Comparison of ENCODE assay signal across 16 cellular contexts in genomic region chr3:152360966-152361365, GRCh38.
A peak's percentile ranks its signal among the peaks of the same experiment; 100 is the strongest.
DNase-seq lines count a peak whose midpoint lies in the region; ATAC-seq and TF ChIP-seq lines count a peak whose summit lies in the region.
"Had no signal": no experiment of that assay in that cellular context is flagged by ENCODE, and none has a peak within 500 bp of the region (broad histone marks: within the 10 kb centered on the region; RNA-seq: fewer than 3 reads in every experiment).

No MANE protein-coding gene starts in this region.

- no peaks in the 10 kb centered on the region for H3K27me3 Mint-ChIP-seq in activated CD4-positive, alpha-beta T cell treated with anti-CD3 and anti-CD28 coated beads for 36 hours
- H3K27me3 Mint-ChIP-seq in HFFc6 (ENCODE audit: insufficient read depth) (peaks cover 1% of the 10 kb centered on the region; the same call in 1 of the 2 replicates), osteocyte (ENCODE audit: unreplicated experiment) (no peaks in the 10 kb centered on the region)
- H3K27me3 Mint-ChIP-seq in central memory CD8-positive, alpha-beta T cell = no peaks in the 10 kb centered on the region

- no peak for DNase-seq in activated CD4-positive, alpha-beta T cell treated with anti-CD3 and anti-CD28 coated beads for 36 hours
- no peak for DNase-seq in activated CD4-positive, alpha-beta T cell treated with anti-CD3 and anti-CD28 coated beads, Interleukin-2, amount 50 U/mL, for 4 hours
- no peak for DNase-seq in HFFc6
- no peak for DNase-seq in central memory CD8-positive, alpha-beta T cell (ENCODE audit: low spot score in 2 of 2)
- no peak for DNase-seq in osteocyte (ENCODE audit: extremely low spot score, unreplicated experiment)
- DNase-seq in HCEC 1CT = no peak
- no peak for DNase-seq in retina
- DNase-seq: activated gamma-delta T cell, cerebellar nuclear complex, DMS 273 treated with DMSO at 0.1 percent for 48 hours, NCI-H1092 treated with DMSO at 0.1 percent for 48 hours, NCI-H2081, SJCRH30, uterus had no signal

- H3K4me3 Mint-ChIP-seq in activated CD4-positive, alpha-beta T cell treated with anti-CD3 and anti-CD28 coated beads for 36 hours = no peak overlapping the region
- H3K4me3 Mint-ChIP-seq in HFFc6 (no peak overlapping the region), osteocyte (ENCODE audit: unreplicated experiment) (no peak overlapping the region)
- H3K4me3 Mint-ChIP-seq in central memory CD8-positive, alpha-beta T cell = peak overlapping the region; percentile 6

- peaks cover 48% of the 10 kb centered on the region for H3K36me3 Mint-ChIP-seq in activated CD4-positive, alpha-beta T cell treated with anti-CD3 and anti-CD28 coated beads for 36 hours (ENCODE audit: low read depth)
- H3K36me3 Mint-ChIP-seq in HFFc6 (ENCODE audit: low read depth) (peaks cover 43% of the 10 kb centered on the region), osteocyte (ENCODE audit: unreplicated experiment) (peaks cover 3% of the 10 kb centered on the region)
- peaks cover 20% of the 10 kb centered on the region for H3K36me3 Mint-ChIP-seq in central memory CD8-positive, alpha-beta T cell (ENCODE audit: insufficient read depth)

- CTCF ChIA-PET in activated CD4-positive, alpha-beta T cell treated with anti-CD3 and anti-CD28 coated beads for 36 hours (lab: Charles Lee) = interaction anchor here (1.3 kb wide), 1 partner anchor 9 kb away, joined by 4 read pairs; no protein-coding TSS in a partner anchor

- TF ChIP-seq CTCF in HFFc6 (IDR thresholded peaks at IDR 0.05) (no peak), osteocyte (IDR thresholded peaks at IDR 0.05) (no peak)

- H3K4me1 Mint-ChIP-seq in activated CD4-positive, alpha-beta T cell treated with anti-CD3 and anti-CD28 coated beads for 36 hours = peaks cover 76% of the 10 kb centered on the region
- H3K4me1 Mint-ChIP-seq in HFFc6 (ENCODE audit: low read depth) (peaks cover 96% of the 10 kb centered on the region), osteocyte (ENCODE audit: unreplicated experiment) (peaks cover 62% of the 10 kb centered on the region)
- peaks cover 64% of the 10 kb centered on the region for H3K4me1 Mint-ChIP-seq in central memory CD8-positive, alpha-beta T cell

- POLR2A ChIA-PET in activated CD4-positive, alpha-beta T cell treated with anti-CD3 and anti-CD28 coated beads for 36 hours (lab: Charles Lee) = no interaction called here

- H3K27ac Mint-ChIP-seq in activated CD4-positive, alpha-beta T cell treated with anti-CD3 and anti-CD28 coated beads for 36 hours = peak overlapping the region; percentile 45
- H3K27ac Mint-ChIP-seq in HFFc6 = peak overlapping the region; percentile 44
- peak overlapping the region; percentile 64 for H3K27ac Mint-ChIP-seq in central memory CD8-positive, alpha-beta T cell (ENCODE audit: low read depth)
- H3K27ac Mint-ChIP-seq in osteocyte (ENCODE audit: unreplicated experiment) = peak overlapping the region; percentile 9

- ATAC-seq in activated CD4-positive, alpha-beta T cell treated with anti-CD3 and anti-CD28 coated beads for 36 hours = peak; percentile 40
- no peak for ATAC-seq in central memory CD8-positive, alpha-beta T cell (replicated peaks; ENCODE audit: extremely low read depth, poor library complexity, severe bottlenecking)
- no peak for ATAC-seq in HG02852 (IDR thresholded peaks at IDR 0.05; ENCODE audit: unreplicated experiment)
- ATAC-seq: Panc1 had no signal

- intact Hi-C loops in activated CD4-positive, alpha-beta T cell treated with anti-CD3 and anti-CD28 coated beads for 36 hours (cut with DNase I, micrococcal nuclease) = no loop called here

- no peaks in the 10 kb centered on the region for H3K9me3 Mint-ChIP-seq in activated CD4-positive, alpha-beta T cell treated with anti-CD3 and anti-CD28 coated beads for 36 hours (ENCODE audit: low read depth)
- H3K9me3 Mint-ChIP-seq in HFFc6 (no peaks in the 10 kb centered on the region), osteocyte (ENCODE audit: unreplicated experiment) (no peaks in the 10 kb centered on the region)
- no peaks in the 10 kb centered on the region for H3K9me3 Mint-ChIP-seq in central memory CD8-positive, alpha-beta T cell

Comparison
In these comparisons a context has a peak if more than half of its experiments do, and no peak if none do; other contexts are left out.
1. H3K27ac Mint-ChIP-seq: peak in every context shown above with its lines; median percentile 64 in central memory CD8-positive, alpha-beta T cell; 45 in activated CD4-positive, alpha-beta T cell treated with anti-CD3 and anti-CD28 coated beads for 36 hours; 44 in HFFc6; 9 in osteocyte.